9 cellular contexts compared by ENCODE assay signal in genomic region chr4:3871181-3871852, GRCh38.
DNase-seq lines count a peak whose midpoint lies in the region; TF ChIP-seq lines count a peak whose summit lies in the region.
"Had no signal": no experiment of that assay in that cellular context is flagged by ENCODE, and none has a peak within 500 bp of the region (broad histone marks: within the 10 kb centered on the region; RNA-seq: fewer than 3 reads in every experiment).

No MANE protein-coding gene starts in this region.

- no peaks in the 10 kb centered on the region for H3K4me1 ChIP-seq in hepatocyte (ENCODE audit: insufficient read depth)
- peaks cover 0 to 13% (median 0%) of the 10 kb centered on the region in 3 donors for H3K4me1 ChIP-seq in esophagus squamous epithelium

- H3K9me3 ChIP-seq in hepatocyte (ENCODE audit: low read depth) (no peaks in the 10 kb centered on the region), esophagus squamous epithelium (no peaks in the 10 kb centered on the region)

- H3K27me3 Mint-ChIP-seq in Calu3 (ENCODE audit: unreplicated experiment) = peaks cover 75% of the 10 kb centered on the region

- H3K79me2 ChIP-seq in hepatocyte = no peaks in the 10 kb centered on the region

- peaks cover 43% of the 10 kb centered on the region for H3K27me3 ChIP-seq in hepatocyte
- H3K27me3 ChIP-seq in esophagus squamous epithelium = peaks cover 0 to 98% (median 12%) of the 10 kb centered on the region in 4 donors

- no peaks in the 10 kb centered on the region for H3K9me2 ChIP-seq in hepatocyte (replicated peaks; ENCODE audit: insufficient read depth)

- peak overlapping the region; percentile 73 for H3K4me2 ChIP-seq in hepatocyte

- H3K4me3 ChIP-seq in hepatocyte (no peak overlapping the region), esophagus squamous epithelium (peak overlapping the region in 1 of 4 donors; percentile 37)

- peak; percentile 46 for DNase-seq in NCI-H82 (lab: John Stamatoyannopoulos, UW)
- DNase-seq in NCI-H82 treated with DMSO at 0.1 percent for 48 hours (lab: John Stamatoyannopoulos, UW; ENCODE audit: unreplicated experiment) = no peak
- DNase-seq in NCI-H526 treated with DMSO at 0.1 percent for 48 hours (lab: John Stamatoyannopoulos, UW) = peak; percentile 8
- DNase-seq in hepatocyte (ENCODE audit: low spot score) = peak; percentile 61
- DNase-seq in stimulated activated CD8-positive, alpha-beta memory T cell treated with anti-CD3 and anti-CD28 coated beads, Interleukin-4, amount 100 ng/mL, for 48 hours = peak; percentile 31
- no peak for DNase-seq in esophagus squamous epithelium (lab: John Stamatoyannopoulos, UW)
- no peak for DNase-seq in DMS79 (lab: John Stamatoyannopoulos, UW)
- DNase-seq in Calu3 = no peak
- DNase-seq: kidney glomerular epithelial cell had no signal

- TF ChIP-seq POLR2A in esophagus squamous epithelium (IDR thresholded peaks at IDR 0.05) = no peak

- CTCF ChIA-PET in Calu3 (lab: Charles Lee) = no interaction called here

- H3K27ac ChIP-seq in hepatocyte (no peak overlapping the region), esophagus squamous epithelium (no peak overlapping the region)

- no peaks in the 10 kb centered on the region for H3K36me3 Mint-ChIP-seq in Calu3 (ENCODE audit: insufficient read depth, unreplicated experiment)

- WGBS in hepatocyte (ENCODE audit: low lambda C conversion rate, missing lambda C conversion rate) = 11% methylated on average over 39 of the region's 53 CpGs
- 18 to 30% methylated on average over 2 to 14 of the region's 53 CpGs for WGBS in esophagus squamous epithelium, 2 donors

- BruUV-seq in Calu3 (replicated peaks; lab: Mats Ljungman, UMichigan) = no TSS peak

- TF ChIP-seq CTCF in hepatocyte (IDR thresholded peaks at IDR 0.05; ENCODE audit: poor library complexity) (no peak), esophagus squamous epithelium (IDR thresholded peaks at IDR 0.05) (no peak), Calu3 (IDR thresholded peaks at IDR 0.05; ENCODE audit: unreplicated experiment) (no peak)

- H3K36me3 ChIP-seq in hepatocyte (replicated peaks; ENCODE audit: insufficient read depth, low read depth) (no peaks in the 10 kb centered on the region), esophagus squamous epithelium (no peaks in the 10 kb centered on the region)

- no peaks in the 10 kb centered on the region for H3K9me3 Mint-ChIP-seq in Calu3 (ENCODE audit: low read depth, unreplicated experiment)

- intact Hi-C loops in esophagus squamous epithelium (cut with DNase I) = no loop called here
- intact Hi-C loops in Calu3 (cut with micrococcal nuclease; ENCODE audit: unreplicated experiment) = loop anchor here (10.0 kb wide), 1 partner anchor 87 kb away; no protein-coding TSS in a partner anchor

- no peaks in the 10 kb centered on the region for H4K20me1 ChIP-seq in hepatocyte (ENCODE audit: insufficient read depth, poor library complexity, severe bottlenecking)

- no peak overlapping the region for H3K4me3 Mint-ChIP-seq in Calu3 (ENCODE audit: low read depth, unreplicated experiment)

- no peaks in the 10 kb centered on the region for H3K4me1 Mint-ChIP-seq in Calu3 (ENCODE audit: low read depth, unreplicated experiment)

- H2AFZ ChIP-seq in hepatocyte = no peak overlapping the region

- no peak overlapping the region for H3K27ac Mint-ChIP-seq in Calu3 (ENCODE audit: unreplicated experiment)

Comparison
In these comparisons a context has a peak if more than half of its experiments do, and no peak if none do; other contexts are left out.
1. DNase-seq: peak in NCI-H82 (single experiment), NCI-H526 treated with DMSO at 0.1 percent for 48 hours (single experiment), hepatocyte (single experiment) and stimulated activated CD8-positive, alpha-beta memory T cell treated with anti-CD3 and anti-CD28 coated beads, Interleukin-4, amount 100 ng/mL, for 48 hours (single experiment); none in NCI-H82 treated with DMSO at 0.1 percent for 48 hours (single experiment), esophagus squamous epithelium (single experiment), DMS79 (single experiment) and Calu3 (single experiment).